1 cellular context compared by ENCODE assay signal in genomic region chr17:40122466-40122943, GRCh38.
TF ChIP-seq lines count a peak whose summit lies in the region.

No MANE protein-coding gene starts in this region.

TF ChIP-seq in HepG2, 621 proteins besides CTCF, POLR2A, EP300 and RAD21 (continued from another document):
- TF ChIP-seq HOMEZ (CRISPR knock-in tag; IDR thresholded peaks at IDR 0.05; ENCODE audit: low read depth) (no peak), ARID4A (CRISPR knock-in tag; IDR thresholded peaks at IDR 0.05; ENCODE audit: borderline replicate concordance) (0 out of 2 replicates have a peak, but pooled peaks have one; percentile 8), MXD3 (CRISPR knock-in tag; IDR thresholded peaks at IDR 0.05) (no peak; the same call in 1 of the 2 replicates), ZNF883 (CRISPR knock-in tag; IDR thresholded peaks at IDR 0.05; ENCODE audit: not compliant biosample characterization) (peak; percentile 52), THAP9 (CRISPR knock-in tag; IDR thresholded peaks at IDR 0.05; ENCODE audit: borderline replicate concordance) (no peak), ELF3 (CRISPR knock-in tag; IDR thresholded peaks at IDR 0.05) (no peak), ZNF768 (CRISPR knock-in tag; IDR thresholded peaks at IDR 0.05) (peak; percentile 54; the same call in 1 of the 2 replicates), TEF (CRISPR knock-in tag; IDR thresholded peaks at IDR 0.05) (no peak), MYC (CRISPR knock-in tag; IDR thresholded peaks at IDR 0.05; ENCODE audit: borderline replicate concordance) (no peak), FOSL2 (CRISPR knock-in tag; IDR thresholded peaks at IDR 0.05) (no peak), UBTF (CRISPR knock-in tag; IDR thresholded peaks at IDR 0.05) (peak; percentile 55; the same call in 1 of the 2 replicates), MAF1 (CRISPR knock-in tag; IDR thresholded peaks at IDR 0.05; ENCODE audit: borderline replicate concordance) (no peak), YY1 (IDR thresholded peaks at IDR 0.05; ENCODE audit: insufficient read depth, insufficient replicate concordance, low read depth, low read length) (peak; percentile 11), GMEB2 (CRISPR knock-in tag; IDR thresholded peaks at IDR 0.05; ENCODE audit: low read depth) (no peak), IKZF4 (CRISPR knock-in tag; IDR thresholded peaks at IDR 0.05; ENCODE audit: borderline replicate concordance, low read depth, not compliant biosample characterization) (peak; percentile 31), TRAFD1 (CRISPR knock-in tag; IDR thresholded peaks at IDR 0.05; ENCODE audit: borderline replicate concordance) (no peak), TSC22D2 (CRISPR knock-in tag; IDR thresholded peaks at IDR 0.05; ENCODE audit: borderline replicate concordance) (0 out of 2 replicates have a peak, but pooled peaks have one; percentile 19), ZNF367 (CRISPR knock-in tag; IDR thresholded peaks at IDR 0.05; ENCODE audit: borderline replicate concordance) (no peak), FOXP1 (IDR thresholded peaks at IDR 0.05) (no peak), FOXP1 (CRISPR knock-in tag; IDR thresholded peaks at IDR 0.05) (no peak)
